In genomic region chr19:35144259-35144599, GRCh38 we compare ENCODE assay signal across 28 cellular contexts. TPM values are rescaled to one million over a fixed set of nuclear protein-coding genes. Genes with fewer than 3 reads are reported as not detected.
DNase-seq lines count a peak whose midpoint lies in the region; ATAC-seq and TF ChIP-seq lines count a peak whose summit lies in the region.
"Had no signal": no experiment of that assay in that cellular context is flagged by ENCODE, and none has a peak within 500 bp of the region (broad histone marks: within the 10 kb centered on the region; RNA-seq: fewer than 3 reads in every experiment).

No MANE protein-coding gene starts in this region.

- TF ChIP-seq CTCF in left lung (IDR thresholded peaks at IDR 0.05): no peak

- H3K27ac Mint-ChIP-seq in activated naive CD4-positive, alpha-beta T cell treated with anti-CD3 and anti-CD28 coated beads, Interleukin-2, amount 10 ng/mL, durations not matched to agents 7 days and 5 days: no peak overlapping the region
- H3K27ac Mint-ChIP-seq in activated naive CD4-positive, alpha-beta T cell treated with anti-CD3 and anti-CD28 coated beads, Interleukin-2, amount 50 U/mL, for 72 hours: no peak overlapping the region
- no peak overlapping the region for H3K27ac Mint-ChIP-seq in central memory CD8-positive, alpha-beta T cell (ENCODE audit: low read depth)
- H3K27ac Mint-ChIP-seq in naive B cell: no peak overlapping the region
- H3K27ac Mint-ChIP-seq: activated T-cell treated with anti-CD3 and anti-CD28 coated beads, Interleukin-2, amount 50 U/mL, for 72 hours; stimulated activated effector memory CD8-positive, alpha-beta T cell treated with anti-CD3 and anti-CD28 coated beads, Interleukin-12 subunit alpha, Interleukin-12 subunit beta, amount 100 ng/mL, for 72 hours had no signal

- no peak for ATAC-seq in activated naive CD4-positive, alpha-beta T cell treated with anti-CD3 and anti-CD28 coated beads, Interleukin-2, amount 50 U/mL, for 72 hours
- ATAC-seq in central memory CD8-positive, alpha-beta T cell (replicated peaks; ENCODE audit: extremely low read depth, poor library complexity, severe bottlenecking): no peak
- ATAC-seq in naive B cell (ENCODE audit: low read depth in 2 of 2) (no peak), left lung (no peak), GM21360 (IDR thresholded peaks at IDR 0.05; ENCODE audit: unreplicated experiment) (no peak), HG03095 (IDR thresholded peaks at IDR 0.05; ENCODE audit: unreplicated experiment) (no peak)
- ATAC-seq: activated T-cell treated with anti-CD3 and anti-CD28 coated beads, Interleukin-2, amount 50 U/mL, for 72 hours; stimulated activated effector memory CD8-positive, alpha-beta T cell treated with anti-CD3 and anti-CD28 coated beads, Interleukin-12 subunit alpha, Interleukin-12 subunit beta, amount 100 ng/mL, for 72 hours had no signal

- no peaks in the 10 kb centered on the region for H3K9me3 Mint-ChIP-seq in activated naive CD4-positive, alpha-beta T cell treated with anti-CD3 and anti-CD28 coated beads, Interleukin-2, amount 10 ng/mL, durations not matched to agents 7 days and 5 days
- H3K9me3 Mint-ChIP-seq in activated naive CD4-positive, alpha-beta T cell treated with anti-CD3 and anti-CD28 coated beads, Interleukin-2, amount 50 U/mL, for 72 hours: no peaks in the 10 kb centered on the region
- no peaks in the 10 kb centered on the region for H3K9me3 Mint-ChIP-seq in central memory CD8-positive, alpha-beta T cell
- no peaks in the 10 kb centered on the region for H3K9me3 Mint-ChIP-seq in naive B cell
- H3K9me3 Mint-ChIP-seq: activated T-cell treated with anti-CD3 and anti-CD28 coated beads, Interleukin-2, amount 50 U/mL, for 72 hours; IgD-negative memory B cell; stimulated activated effector memory CD8-positive, alpha-beta T cell treated with anti-CD3 and anti-CD28 coated beads, Interleukin-12 subunit alpha, Interleukin-12 subunit beta, amount 100 ng/mL, for 72 hours had no signal

- H3K27me3 ChIP-seq in left lung: peaks cover 0 to 58% of the 10 kb centered on the region in 2 donors

- DNase-seq in activated naive CD4-positive, alpha-beta T cell treated with anti-CD3 and anti-CD28 coated beads, Interleukin-2, amount 10 ng/mL, durations not matched to agents 7 days and 5 days: no peak
- no peak for DNase-seq in activated naive CD4-positive, alpha-beta T cell treated with anti-CD3 and anti-CD28 coated beads, Interleukin-2, amount 50 U/mL, for 72 hours (ENCODE audit: low spot score in 2 of 2)
- no peak for DNase-seq in central memory CD8-positive, alpha-beta T cell (ENCODE audit: low spot score in 2 of 2)
- DNase-seq in naive B cell (no peak), left lung (no peak), GF-D8 (lab: John Stamatoyannopoulos, UW) (no peak)
- DNase-seq: activated CD4-positive, alpha-beta T cell treated with anti-CD3 and anti-CD28 coated beads, Interleukin-2, amount 50 U/mL, for 1 hour; activated naive CD4-positive, alpha-beta T cell treated with Interleukin-2 at 50 U/mL for 16 hours; activated T-cell treated with anti-CD3 and anti-CD28 coated beads, Interleukin-2, amount 50 U/mL, for 72 hours; colonic mucosa; effector memory CD4-positive, alpha-beta T cell; erythroblast; NCI-H1092 treated with DMSO at 0.1 percent for 48 hours; NCI-H1930; NCI-H526 treated with DMSO at 0.1 percent for 48 hours; Right ventricle myocardium superior; sigmoid colon; stimulated activated CD4-positive, alpha-beta T cell treated with anti-CD3 and anti-CD28 coated beads, Interleukin-4, amount 100 ng/mL, for 24 hours had no signal

- no peaks in the 10 kb centered on the region for H3K36me3 ChIP-seq in left lung
- H3K36me3 ChIP-seq: colonic mucosa, prostate gland, sigmoid colon, suprapubic skin had no signal

- H3K4me3 ChIP-seq in left lung: no peak overlapping the region
- H3K4me3 ChIP-seq: colonic mucosa, prostate gland, sigmoid colon, suprapubic skin had no signal

- no peak overlapping the region for H3K27ac ChIP-seq in left lung
- H3K27ac ChIP-seq: 22Rv1, colonic mucosa, prostate gland, sigmoid colon, suprapubic skin had no signal

- H3K9me3 ChIP-seq in left lung: no peaks in the 10 kb centered on the region
- H3K9me3 ChIP-seq: colonic mucosa, prostate gland, sigmoid colon, suprapubic skin had no signal

- peak overlapping the region; percentile 46 for H3K4me3 Mint-ChIP-seq in activated naive CD4-positive, alpha-beta T cell treated with anti-CD3 and anti-CD28 coated beads, Interleukin-2, amount 10 ng/mL, durations not matched to agents 7 days and 5 days
- peak overlapping the region; percentile 75 for H3K4me3 Mint-ChIP-seq in central memory CD8-positive, alpha-beta T cell
- peak overlapping the region in 5 of 8 donors; percentile 2 to 81 (median 62) for H3K4me3 Mint-ChIP-seq in naive B cell

- intact Hi-C loops in left lung (cut with DNase I): no loop called here

- peaks cover 53% of the 10 kb centered on the region for H3K27me3 Mint-ChIP-seq in activated naive CD4-positive, alpha-beta T cell treated with anti-CD3 and anti-CD28 coated beads, Interleukin-2, amount 10 ng/mL, durations not matched to agents 7 days and 5 days
- H3K27me3 Mint-ChIP-seq in central memory CD8-positive, alpha-beta T cell: no peaks in the 10 kb centered on the region
- peaks cover 0 to 9% (median 8%) of the 10 kb centered on the region in 3 donors for H3K27me3 Mint-ChIP-seq in naive B cell
- H3K27me3 Mint-ChIP-seq: IgD-negative memory B cell had no signal

- peaks cover 45% of the 10 kb centered on the region for H3K4me1 Mint-ChIP-seq in activated naive CD4-positive, alpha-beta T cell treated with anti-CD3 and anti-CD28 coated beads, Interleukin-2, amount 10 ng/mL, durations not matched to agents 7 days and 5 days
- H3K4me1 Mint-ChIP-seq in central memory CD8-positive, alpha-beta T cell: peaks cover 48% of the 10 kb centered on the region
- peaks cover 27 to 43% (median 37%) of the 10 kb centered on the region in 3 donors for H3K4me1 Mint-ChIP-seq in naive B cell

- H3K4me1 ChIP-seq in left lung: peaks cover 13 to 35% of the 10 kb centered on the region in 2 donors

- peaks cover 19% of the 10 kb centered on the region for H3K36me3 Mint-ChIP-seq in activated naive CD4-positive, alpha-beta T cell treated with anti-CD3 and anti-CD28 coated beads, Interleukin-2, amount 10 ng/mL, durations not matched to agents 7 days and 5 days
- H3K36me3 Mint-ChIP-seq in activated naive CD4-positive, alpha-beta T cell treated with anti-CD3 and anti-CD28 coated beads, Interleukin-2, amount 50 U/mL, for 72 hours: no peaks in the 10 kb centered on the region
- H3K36me3 Mint-ChIP-seq in central memory CD8-positive, alpha-beta T cell (ENCODE audit: insufficient read depth): no peaks in the 10 kb centered on the region
- no peaks in the 10 kb centered on the region for H3K36me3 Mint-ChIP-seq in naive B cell
- H3K36me3 Mint-ChIP-seq: stimulated activated effector memory CD8-positive, alpha-beta T cell treated with anti-CD3 and anti-CD28 coated beads, Interleukin-12 subunit alpha, Interleukin-12 subunit beta, amount 100 ng/mL, for 72 hours had no signal

- CTCF ChIA-PET in activated naive CD4-positive, alpha-beta T cell treated with anti-CD3 and anti-CD28 coated beads, Interleukin-2, amount 10 ng/mL, durations not matched to agents 7 days and 5 days (lab: Charles Lee): interaction anchor here (1.6 to 5.9 kb wide), 2 partner anchors 9 to 19 kb away, joined by 5 to 50 read pairs; partner anchors contain the start of gene FXYD5

RNA-seq across cellular contexts. Expression of gene FXYD7, which starts 1.2 kb away (rescaled TPM):
- total RNA-seq in activated naive CD4-positive, alpha-beta T cell treated with anti-CD3 and anti-CD28 coated beads, Interleukin-2, amount 50 U/mL, for 72 hours: 1 to 10 TPM in 1 of 2 donors, under 1 TPM in 1; 0.82 to 1.8 TPM
- polyA plus RNA-seq in naive B cell (ENCODE audit: low read depth in 6 of 6): 1 to 10 TPM; 2.0 to 4.5 (median 3.4) TPM
- total RNA-seq in left lung: not detected
- total RNA-seq: bronchial epithelial cell, G401, lung microvascular endothelial cell, prostate gland, Right ventricle myocardium superior had no signal

RNA-seq across cellular contexts. Expression of gene FXYD1, which starts 5.6 kb away (rescaled TPM):
- 1 to 10 TPM; 1.4 to 2.1 TPM for total RNA-seq in activated naive CD4-positive, alpha-beta T cell treated with anti-CD3 and anti-CD28 coated beads, Interleukin-2, amount 50 U/mL, for 72 hours
- 1 to 10 TPM; 1.0 to 2.7 (median 1.2) TPM for polyA plus RNA-seq in naive B cell (ENCODE audit: low read depth in 6 of 6)
- total RNA-seq in left lung: 10 to 100 TPM; 20.1 to 24.0 TPM
- total RNA-seq: bronchial epithelial cell, G401, lung microvascular endothelial cell had no signal

RNA-seq across cellular contexts. Expression of gene LGI4, which starts 9.4 kb away (rescaled TPM):
- total RNA-seq in activated naive CD4-positive, alpha-beta T cell treated with anti-CD3 and anti-CD28 coated beads, Interleukin-2, amount 50 U/mL, for 72 hours: 1 to 10 TPM; 1.5 to 2.7 TPM
- not detected for polyA plus RNA-seq in naive B cell (ENCODE audit: low read depth in 6 of 6)
- total RNA-seq in left lung: 1 to 10 TPM; 1.8 to 2.5 TPM
- total RNA-seq: bronchial epithelial cell, lung microvascular endothelial cell had no signal
- polyA plus RNA-seq: IgD-negative memory B cell had no signal

RNA-seq across cellular contexts. Expression of gene FXYD5, which starts 10.3 kb away (rescaled TPM):
- 100 to 1,000 TPM; 279 to 283 TPM for total RNA-seq in activated naive CD4-positive, alpha-beta T cell treated with anti-CD3 and anti-CD28 coated beads, Interleukin-2, amount 50 U/mL, for 72 hours
- 100 to 1,000 TPM; 290 to 440 (median 351) TPM for polyA plus RNA-seq in naive B cell (ENCODE audit: low read depth in 6 of 6)
- total RNA-seq in left lung: 100 to 1,000 TPM; 111 to 123 TPM
- total RNA-seq: G401 had no signal

RNA-seq across cellular contexts. Expression of gene FXYD3, which starts 28.6 kb away (rescaled TPM):
- not detected for total RNA-seq in activated naive CD4-positive, alpha-beta T cell treated with anti-CD3 and anti-CD28 coated beads, Interleukin-2, amount 50 U/mL, for 72 hours
- not detected for polyA plus RNA-seq in naive B cell (ENCODE audit: low read depth in 6 of 6)
- 100 to 1,000 TPM in 1 of 2 donors, 10 to 100 TPM in 1; 88.4 to 207 TPM for total RNA-seq in left lung
- total RNA-seq: activated T-cell treated with anti-CD3 and anti-CD28 coated beads, Interleukin-2, amount 50 U/mL, for 72 hours; G401; lung microvascular endothelial cell had no signal
- polyA plus RNA-seq: IgD-negative memory B cell had no signal

Comparison
In these comparisons a context has a peak if more than half of its experiments do, and no peak if none do; other contexts are left out.
1. RNA of gene FXYD1, which starts 5.6 kb away (total RNA-seq): 20.1 to 24.0 TPM in left lung; 1.4 to 2.1 TPM in activated naive CD4-positive, alpha-beta T cell treated with anti-CD3 and anti-CD28 coated beads, Interleukin-2, amount 50 U/mL, for 72 hours; every median in the first group is over 4 times any median in the second.
2. Peak in every context shown above with its lines, with median percentiles within 50 percentile points of each other: H3K4me3 Mint-ChIP-seq.